Comparison of ENCODE assay signal across 2 cellular contexts in the genomic region with DNA sequence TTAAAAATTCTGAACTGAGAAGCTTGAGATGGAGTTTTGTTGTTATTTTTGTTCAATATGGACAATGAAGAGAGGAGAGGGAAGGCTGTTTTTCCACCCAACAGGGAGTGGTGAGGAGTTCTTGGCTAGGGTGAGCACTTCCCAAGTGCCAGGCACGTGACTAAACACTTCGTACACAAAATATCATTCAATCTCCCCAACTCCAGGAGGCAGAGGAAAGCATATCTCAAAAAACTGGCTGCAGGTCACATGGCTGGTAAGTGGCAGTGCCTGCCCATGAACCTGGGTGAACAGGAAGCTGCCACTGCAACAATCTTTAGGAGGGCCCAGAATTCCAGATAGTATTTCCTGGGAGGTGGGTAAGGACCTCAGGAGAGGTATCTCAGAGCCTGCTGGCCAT.
TF ChIP-seq lines count a peak whose summit lies in the region.

No MANE protein-coding gene starts in this region.

TF ChIP-seq in Ishikawa, 13 proteins besides CTCF, POLR2A, EP300 and RAD21 (continued from another document):
- TF ChIP-seq CREB1 (IDR thresholded peaks at IDR 0.05; ENCODE audit: low read depth) (no peak), EGR1 (IDR thresholded peaks at IDR 0.05) (no peak), TAF1 (IDR thresholded peaks at IDR 0.05; ENCODE audit: low read depth) (no peak)
- TF ChIP-seq, protein P1, sequence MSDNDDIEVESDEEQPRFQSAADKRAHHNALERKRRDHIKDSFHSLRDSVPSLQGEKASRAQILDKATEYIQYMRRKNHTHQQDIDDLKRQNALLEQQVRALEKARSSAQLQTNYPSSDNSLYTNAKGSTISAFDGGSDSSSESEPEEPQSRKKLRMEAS (IDR thresholded peaks at IDR 0.05), result peak; percentile 18; the same call in 1 of the 2 replicates

TF ChIP-seq in K562, 482 proteins besides CTCF, POLR2A, EP300 and RAD21 (continued from another document and continues in another):
- TF ChIP-seq, protein P2, sequence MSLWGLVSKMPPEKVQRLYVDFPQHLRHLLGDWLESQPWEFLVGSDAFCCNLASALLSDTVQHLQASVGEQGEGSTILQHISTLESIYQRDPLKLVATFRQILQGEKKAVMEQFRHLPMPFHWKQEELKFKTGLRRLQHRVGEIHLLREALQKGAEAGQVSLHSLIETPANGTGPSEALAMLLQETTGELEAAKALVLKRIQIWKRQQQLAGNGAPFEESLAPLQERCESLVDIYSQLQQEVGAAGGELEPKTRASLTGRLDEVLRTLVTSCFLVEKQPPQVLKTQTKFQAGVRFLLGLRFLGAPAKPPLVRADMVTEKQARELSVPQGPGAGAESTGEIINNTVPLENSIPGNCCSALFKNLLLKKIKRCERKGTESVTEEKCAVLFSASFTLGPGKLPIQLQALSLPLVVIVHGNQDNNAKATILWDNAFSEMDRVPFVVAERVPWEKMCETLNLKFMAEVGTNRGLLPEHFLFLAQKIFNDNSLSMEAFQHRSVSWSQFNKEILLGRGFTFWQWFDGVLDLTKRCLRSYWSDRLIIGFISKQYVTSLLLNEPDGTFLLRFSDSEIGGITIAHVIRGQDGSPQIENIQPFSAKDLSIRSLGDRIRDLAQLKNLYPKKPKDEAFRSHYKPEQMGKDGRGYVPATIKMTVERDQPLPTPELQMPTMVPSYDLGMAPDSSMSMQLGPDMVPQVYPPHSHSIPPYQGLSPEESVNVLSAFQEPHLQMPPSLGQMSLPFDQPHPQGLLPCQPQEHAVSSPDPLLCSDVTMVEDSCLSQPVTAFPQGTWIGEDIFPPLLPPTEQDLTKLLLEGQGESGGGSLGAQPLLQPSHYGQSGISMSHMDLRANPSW (CRISPR knock-in tag; IDR thresholded peaks at IDR 0.05), result no peak
- TF ChIP-seq, protein P3, sequence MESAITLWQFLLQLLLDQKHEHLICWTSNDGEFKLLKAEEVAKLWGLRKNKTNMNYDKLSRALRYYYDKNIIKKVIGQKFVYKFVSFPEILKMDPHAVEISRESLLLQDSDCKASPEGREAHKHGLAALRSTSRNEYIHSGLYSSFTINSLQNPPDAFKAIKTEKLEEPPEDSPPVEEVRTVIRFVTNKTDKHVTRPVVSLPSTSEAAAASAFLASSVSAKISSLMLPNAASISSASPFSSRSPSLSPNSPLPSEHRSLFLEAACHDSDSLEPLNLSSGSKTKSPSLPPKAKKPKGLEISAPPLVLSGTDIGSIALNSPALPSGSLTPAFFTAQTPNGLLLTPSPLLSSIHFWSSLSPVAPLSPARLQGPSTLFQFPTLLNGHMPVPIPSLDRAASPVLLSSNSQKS (CRISPR knock-in tag; IDR thresholded peaks at IDR 0.05), result no peak
- TF ChIP-seq TEAD4 (IDR thresholded peaks at IDR 0.05; ENCODE audit: low read length) (no peak), TEAD4 (CRISPR knock-in tag; IDR thresholded peaks at IDR 0.05; ENCODE audit: borderline replicate concordance) (no peak), SRSF1 (IDR thresholded peaks at IDR 0.05; ENCODE audit: low read depth, low read length) (no peak), NFIC (IDR thresholded peaks at IDR 0.05) (no peak), CBX1 (IDR thresholded peaks at IDR 0.05; ENCODE audit: low read depth) (no peak), ZNF584 (CRISPR knock-in tag; IDR thresholded peaks at IDR 0.05; ENCODE audit: low read depth) (no peak), ETV5 (CRISPR knock-in tag; IDR thresholded peaks at IDR 0.05; ENCODE audit: low read depth) (no peak), ZFP36 (IDR thresholded peaks at IDR 0.05; ENCODE audit: low read depth, low read length, partially characterized antibody) (no peak), TAF1 (IDR thresholded peaks at IDR 0.05; ENCODE audit: control insufficient read depth, extremely low read depth, insufficient read depth, low read length, severe bottlenecking) (no peak), ZNF444 (CRISPR knock-in tag; IDR thresholded peaks at IDR 0.05) (no peak), ADNP (tag; IDR thresholded peaks at IDR 0.05) (no peak), ZFPM2 (CRISPR knock-in tag; IDR thresholded peaks at IDR 0.05) (no peak), MEF2D (tag; conservative IDR thresholded peaks at IDR 0.05; ENCODE audit: low read depth) (no peak), POLR3A (IDR thresholded peaks at IDR 0.05; ENCODE audit: borderline replicate concordance, extremely low read depth, insufficient read depth, insufficient read length) (no peak), CAMTA2 (CRISPR knock-in tag; conservative IDR thresholded peaks at IDR 0.05) (no peak), FOXK1 (CRISPR knock-in tag; IDR thresholded peaks at IDR 0.05; ENCODE audit: borderline replicate concordance) (no peak), BHLHE40 (IDR thresholded peaks at IDR 0.05; ENCODE audit: low read length) (peak; percentile 45; the same call in 1 of the 2 replicates), NR2C2 (CRISPR knock-in tag; IDR thresholded peaks at IDR 0.05) (no peak), NR2C2 (tag; IDR thresholded peaks at IDR 0.05) (peak; percentile 15; the same call in 1 of the 2 replicates), GABPA (tag; conservative IDR thresholded peaks at IDR 0.05; ENCODE audit: low read depth) (no peak), RAD51 (IDR thresholded peaks at IDR 0.05; ENCODE audit: borderline replicate concordance, low read depth) (0 out of 2 replicates have a peak, but pooled peaks have one; percentile 12), ZNF586 (CRISPR knock-in tag; conservative IDR thresholded peaks at IDR 0.05) (no peak), ZNF224 (CRISPR knock-in tag; IDR thresholded peaks at IDR 0.05) (no peak), ATF7 (IDR thresholded peaks at IDR 0.05) (no peak)
- TF ChIP-seq, protein P4, sequence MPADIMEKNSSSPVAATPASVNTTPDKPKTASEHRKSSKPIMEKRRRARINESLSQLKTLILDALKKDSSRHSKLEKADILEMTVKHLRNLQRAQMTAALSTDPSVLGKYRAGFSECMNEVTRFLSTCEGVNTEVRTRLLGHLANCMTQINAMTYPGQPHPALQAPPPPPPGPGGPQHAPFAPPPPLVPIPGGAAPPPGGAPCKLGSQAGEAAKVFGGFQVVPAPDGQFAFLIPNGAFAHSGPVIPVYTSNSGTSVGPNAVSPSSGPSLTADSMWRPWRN (IDR thresholded peaks at IDR 0.05; ENCODE audit: low read depth), result no peak
- TF ChIP-seq, protein P5, sequence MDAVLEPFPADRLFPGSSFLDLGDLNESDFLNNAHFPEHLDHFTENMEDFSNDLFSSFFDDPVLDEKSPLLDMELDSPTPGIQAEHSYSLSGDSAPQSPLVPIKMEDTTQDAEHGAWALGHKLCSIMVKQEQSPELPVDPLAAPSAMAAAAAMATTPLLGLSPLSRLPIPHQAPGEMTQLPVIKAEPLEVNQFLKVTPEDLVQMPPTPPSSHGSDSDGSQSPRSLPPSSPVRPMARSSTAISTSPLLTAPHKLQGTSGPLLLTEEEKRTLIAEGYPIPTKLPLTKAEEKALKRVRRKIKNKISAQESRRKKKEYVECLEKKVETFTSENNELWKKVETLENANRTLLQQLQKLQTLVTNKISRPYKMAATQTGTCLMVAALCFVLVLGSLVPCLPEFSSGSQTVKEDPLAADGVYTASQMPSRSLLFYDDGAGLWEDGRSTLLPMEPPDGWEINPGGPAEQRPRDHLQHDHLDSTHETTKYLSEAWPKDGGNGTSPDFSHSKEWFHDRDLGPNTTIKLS (IDR thresholded peaks at IDR 0.05; ENCODE audit: borderline replicate concordance, low read depth), result no peak
- TF ChIP-seq, protein P6, sequence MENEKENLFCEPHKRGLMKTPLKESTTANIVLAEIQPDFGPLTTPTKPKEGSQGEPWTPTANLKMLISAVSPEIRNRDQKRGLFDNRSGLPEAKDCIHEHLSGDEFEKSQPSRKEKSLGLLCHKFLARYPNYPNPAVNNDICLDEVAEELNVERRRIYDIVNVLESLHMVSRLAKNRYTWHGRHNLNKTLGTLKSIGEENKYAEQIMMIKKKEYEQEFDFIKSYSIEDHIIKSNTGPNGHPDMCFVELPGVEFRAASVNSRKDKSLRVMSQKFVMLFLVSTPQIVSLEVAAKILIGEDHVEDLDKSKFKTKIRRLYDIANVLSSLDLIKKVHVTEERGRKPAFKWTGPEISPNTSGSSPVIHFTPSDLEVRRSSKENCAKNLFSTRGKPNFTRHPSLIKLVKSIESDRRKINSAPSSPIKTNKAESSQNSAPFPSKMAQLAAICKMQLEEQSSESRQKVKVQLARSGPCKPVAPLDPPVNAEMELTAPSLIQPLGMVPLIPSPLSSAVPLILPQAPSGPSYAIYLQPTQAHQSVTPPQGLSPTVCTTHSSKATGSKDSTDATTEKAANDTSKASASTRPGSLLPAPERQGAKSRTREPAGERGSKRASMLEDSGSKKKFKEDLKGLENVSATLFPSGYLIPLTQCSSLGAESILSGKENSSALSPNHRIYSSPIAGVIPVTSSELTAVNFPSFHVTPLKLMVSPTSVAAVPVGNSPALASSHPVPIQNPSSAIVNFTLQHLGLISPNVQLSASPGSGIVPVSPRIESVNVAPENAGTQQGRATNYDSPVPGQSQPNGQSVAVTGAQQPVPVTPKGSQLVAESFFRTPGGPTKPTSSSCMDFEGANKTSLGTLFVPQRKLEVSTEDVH (IDR thresholded peaks at IDR 0.05; ENCODE audit: low read depth, partially characterized antibody), result no peak
- TF ChIP-seq, protein P7, sequence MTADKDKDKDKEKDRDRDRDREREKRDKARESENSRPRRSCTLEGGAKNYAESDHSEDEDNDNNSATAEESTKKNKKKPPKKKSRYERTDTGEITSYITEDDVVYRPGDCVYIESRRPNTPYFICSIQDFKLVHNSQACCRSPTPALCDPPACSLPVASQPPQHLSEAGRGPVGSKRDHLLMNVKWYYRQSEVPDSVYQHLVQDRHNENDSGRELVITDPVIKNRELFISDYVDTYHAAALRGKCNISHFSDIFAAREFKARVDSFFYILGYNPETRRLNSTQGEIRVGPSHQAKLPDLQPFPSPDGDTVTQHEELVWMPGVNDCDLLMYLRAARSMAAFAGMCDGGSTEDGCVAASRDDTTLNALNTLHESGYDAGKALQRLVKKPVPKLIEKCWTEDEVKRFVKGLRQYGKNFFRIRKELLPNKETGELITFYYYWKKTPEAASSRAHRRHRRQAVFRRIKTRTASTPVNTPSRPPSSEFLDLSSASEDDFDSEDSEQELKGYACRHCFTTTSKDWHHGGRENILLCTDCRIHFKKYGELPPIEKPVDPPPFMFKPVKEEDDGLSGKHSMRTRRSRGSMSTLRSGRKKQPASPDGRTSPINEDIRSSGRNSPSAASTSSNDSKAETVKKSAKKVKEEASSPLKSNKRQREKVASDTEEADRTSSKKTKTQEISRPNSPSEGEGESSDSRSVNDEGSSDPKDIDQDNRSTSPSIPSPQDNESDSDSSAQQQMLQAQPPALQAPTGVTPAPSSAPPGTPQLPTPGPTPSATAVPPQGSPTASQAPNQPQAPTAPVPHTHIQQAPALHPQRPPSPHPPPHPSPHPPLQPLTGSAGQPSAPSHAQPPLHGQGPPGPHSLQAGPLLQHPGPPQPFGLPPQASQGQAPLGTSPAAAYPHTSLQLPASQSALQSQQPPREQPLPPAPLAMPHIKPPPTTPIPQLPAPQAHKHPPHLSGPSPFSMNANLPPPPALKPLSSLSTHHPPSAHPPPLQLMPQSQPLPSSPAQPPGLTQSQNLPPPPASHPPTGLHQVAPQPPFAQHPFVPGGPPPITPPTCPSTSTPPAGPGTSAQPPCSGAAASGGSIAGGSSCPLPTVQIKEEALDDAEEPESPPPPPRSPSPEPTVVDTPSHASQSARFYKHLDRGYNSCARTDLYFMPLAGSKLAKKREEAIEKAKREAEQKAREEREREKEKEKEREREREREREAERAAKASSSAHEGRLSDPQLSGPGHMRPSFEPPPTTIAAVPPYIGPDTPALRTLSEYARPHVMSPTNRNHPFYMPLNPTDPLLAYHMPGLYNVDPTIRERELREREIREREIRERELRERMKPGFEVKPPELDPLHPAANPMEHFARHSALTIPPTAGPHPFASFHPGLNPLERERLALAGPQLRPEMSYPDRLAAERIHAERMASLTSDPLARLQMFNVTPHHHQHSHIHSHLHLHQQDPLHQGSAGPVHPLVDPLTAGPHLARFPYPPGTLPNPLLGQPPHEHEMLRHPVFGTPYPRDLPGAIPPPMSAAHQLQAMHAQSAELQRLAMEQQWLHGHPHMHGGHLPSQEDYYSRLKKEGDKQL (CRISPR knock-in tag; IDR thresholded peaks at IDR 0.05; ENCODE audit: borderline replicate concordance), result no peak
- TF ChIP-seq, protein P8, sequence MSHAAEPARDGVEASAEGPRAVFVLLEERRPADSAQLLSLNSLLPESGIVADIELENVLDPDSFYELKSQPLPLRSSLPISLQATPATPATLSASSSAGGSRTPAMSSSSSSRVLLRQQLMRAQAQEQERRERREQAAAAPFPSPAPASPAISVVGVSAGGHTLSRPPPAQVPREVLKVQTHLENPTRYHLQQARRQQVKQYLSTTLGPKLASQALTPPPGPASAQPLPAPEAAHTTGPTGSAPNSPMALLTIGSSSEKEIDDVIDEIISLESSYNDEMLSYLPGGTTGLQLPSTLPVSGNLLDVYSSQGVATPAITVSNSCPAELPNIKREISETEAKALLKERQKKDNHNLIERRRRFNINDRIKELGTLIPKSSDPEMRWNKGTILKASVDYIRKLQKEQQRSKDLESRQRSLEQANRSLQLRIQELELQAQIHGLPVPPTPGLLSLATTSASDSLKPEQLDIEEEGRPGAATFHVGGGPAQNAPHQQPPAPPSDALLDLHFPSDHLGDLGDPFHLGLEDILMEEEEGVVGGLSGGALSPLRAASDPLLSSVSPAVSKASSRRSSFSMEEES (CRISPR knock-in tag; IDR thresholded peaks at IDR 0.05), result peak; percentile 49
- TF ChIP-seq, protein P9, sequence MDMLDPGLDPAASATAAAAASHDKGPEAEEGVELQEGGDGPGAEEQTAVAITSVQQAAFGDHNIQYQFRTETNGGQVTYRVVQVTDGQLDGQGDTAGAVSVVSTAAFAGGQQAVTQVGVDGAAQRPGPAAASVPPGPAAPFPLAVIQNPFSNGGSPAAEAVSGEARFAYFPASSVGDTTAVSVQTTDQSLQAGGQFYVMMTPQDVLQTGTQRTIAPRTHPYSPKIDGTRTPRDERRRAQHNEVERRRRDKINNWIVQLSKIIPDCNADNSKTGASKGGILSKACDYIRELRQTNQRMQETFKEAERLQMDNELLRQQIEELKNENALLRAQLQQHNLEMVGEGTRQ (CRISPR knock-in tag; IDR thresholded peaks at IDR 0.05), result 0 out of 2 replicates have a peak, but pooled peaks have one; percentile 37
- TF ChIP-seq, protein P10, sequence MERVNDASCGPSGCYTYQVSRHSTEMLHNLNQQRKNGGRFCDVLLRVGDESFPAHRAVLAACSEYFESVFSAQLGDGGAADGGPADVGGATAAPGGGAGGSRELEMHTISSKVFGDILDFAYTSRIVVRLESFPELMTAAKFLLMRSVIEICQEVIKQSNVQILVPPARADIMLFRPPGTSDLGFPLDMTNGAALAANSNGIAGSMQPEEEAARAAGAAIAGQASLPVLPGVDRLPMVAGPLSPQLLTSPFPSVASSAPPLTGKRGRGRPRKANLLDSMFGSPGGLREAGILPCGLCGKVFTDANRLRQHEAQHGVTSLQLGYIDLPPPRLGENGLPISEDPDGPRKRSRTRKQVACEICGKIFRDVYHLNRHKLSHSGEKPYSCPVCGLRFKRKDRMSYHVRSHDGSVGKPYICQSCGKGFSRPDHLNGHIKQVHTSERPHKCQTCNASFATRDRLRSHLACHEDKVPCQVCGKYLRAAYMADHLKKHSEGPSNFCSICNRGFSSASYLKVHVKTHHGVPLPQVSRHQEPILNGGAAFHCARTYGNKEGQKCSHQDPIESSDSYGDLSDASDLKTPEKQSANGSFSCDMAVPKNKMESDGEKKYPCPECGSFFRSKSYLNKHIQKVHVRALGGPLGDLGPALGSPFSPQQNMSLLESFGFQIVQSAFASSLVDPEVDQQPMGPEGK (CRISPR knock-in tag; IDR thresholded peaks at IDR 0.05; ENCODE audit: borderline replicate concordance), result no peak
